Comparison of ENCODE assay signal across 8 cellular contexts in genomic region chr2:156322103-156322671, GRCh38. TPM values are rescaled to one million over a fixed set of nuclear protein-coding genes. Genes with fewer than 3 reads are reported as not detected.
DNase-seq lines count a peak whose midpoint lies in the region; ATAC-seq and TF ChIP-seq lines count a peak whose summit lies in the region.

No MANE protein-coding gene starts in this region.

- H3K27me3 Mint-ChIP-seq in brain (peaks cover 98% of the 10 kb centered on the region), progenitor cell of endocrine pancreas (peaks cover 58% of the 10 kb centered on the region)

- no peaks in the 10 kb centered on the region for H3K36me3 ChIP-seq in testis (ENCODE audit: low read depth, missing control alignments)

- no peaks in the 10 kb centered on the region for H3K27me3 ChIP-seq in testis

- no peak overlapping the region for H3K27ac ChIP-seq in testis

- H3K4me1 Mint-ChIP-seq in brain = peaks cover 40% of the 10 kb centered on the region
- peaks cover 8% of the 10 kb centered on the region for H3K4me1 Mint-ChIP-seq in progenitor cell of endocrine pancreas (ENCODE audit: low read depth)

- DNase-seq in progenitor cell of endocrine pancreas (ENCODE audit: low spot score, unreplicated experiment) (no peak), testis (no peak), GDM1 (lab: John Stamatoyannopoulos, UW) (no peak), hepatic stellate cell (ENCODE audit: low spot score) (no peak)

- H3K4me3 Mint-ChIP-seq in brain = peak overlapping the region; percentile 23 to 80 (median 77)
- peak overlapping the region; percentile 22 for H3K4me3 Mint-ChIP-seq in progenitor cell of endocrine pancreas (ENCODE audit: low read depth)

- H3K9me3 Mint-ChIP-seq in brain = peaks cover 0 to 35% (median 14%) of the 10 kb centered on the region in 5 experiments
- H3K9me3 Mint-ChIP-seq in progenitor cell of endocrine pancreas (ENCODE audit: low read depth) = no peaks in the 10 kb centered on the region

- H3K4me1 ChIP-seq in testis = peaks cover 16% of the 10 kb centered on the region

- TF ChIP-seq POLR2A in testis (IDR thresholded peaks at IDR 0.05) = no peak

- TF ChIP-seq CTCF in brain (conservative IDR thresholded peaks at IDR 0.05) (no peak), progenitor cell of endocrine pancreas (IDR thresholded peaks at IDR 0.05; ENCODE audit: unreplicated experiment) (no peak), testis (IDR thresholded peaks at IDR 0.05) (no peak)

- H3K4me3 ChIP-seq in testis = no peak overlapping the region

- ATAC-seq in GM19324 (IDR thresholded peaks at IDR 0.05; ENCODE audit: low FRiP score, unreplicated experiment) = peak; percentile 61
- ATAC-seq in HG03095 (IDR thresholded peaks at IDR 0.05; ENCODE audit: unreplicated experiment) = peak; percentile 56
- no peak for ATAC-seq in GM18867 (IDR thresholded peaks at IDR 0.05; ENCODE audit: unreplicated experiment)

- H3K27ac Mint-ChIP-seq in brain (no peak overlapping the region), progenitor cell of endocrine pancreas (peak overlapping the region; percentile 21)

- H3K36me3 Mint-ChIP-seq in brain (peaks cover 12% of the 10 kb centered on the region), progenitor cell of endocrine pancreas (ENCODE audit: insufficient read depth) (peaks cover 36% of the 10 kb centered on the region)

- intact Hi-C loops in testis (cut with DNase I; ENCODE audit: low total_unique reads) = no loop called here

- H3K9me3 ChIP-seq in testis = no peaks in the 10 kb centered on the region

- 12 to 13% methylated on average over 21 of the region's 21 CpGs for WGBS in testis, 2 donors

RNA-seq across cellular contexts. Expression of gene NR4A2, which starts 10.3 kb away (rescaled TPM):
- polyA plus RNA-seq in brain (ENCODE audit: insufficient read depth, low read depth, low replicate concordance) (4.3 TPM), testis (ENCODE audit: insufficient read depth, low read depth, low replicate concordance) (9.5 TPM)
- total RNA-seq in progenitor cell of endocrine pancreas (7.9 and 8.3 TPM in 2 replicates), testis (1 to 10 TPM; 3.2 to 3.9 TPM)
